In the genomic region with DNA sequence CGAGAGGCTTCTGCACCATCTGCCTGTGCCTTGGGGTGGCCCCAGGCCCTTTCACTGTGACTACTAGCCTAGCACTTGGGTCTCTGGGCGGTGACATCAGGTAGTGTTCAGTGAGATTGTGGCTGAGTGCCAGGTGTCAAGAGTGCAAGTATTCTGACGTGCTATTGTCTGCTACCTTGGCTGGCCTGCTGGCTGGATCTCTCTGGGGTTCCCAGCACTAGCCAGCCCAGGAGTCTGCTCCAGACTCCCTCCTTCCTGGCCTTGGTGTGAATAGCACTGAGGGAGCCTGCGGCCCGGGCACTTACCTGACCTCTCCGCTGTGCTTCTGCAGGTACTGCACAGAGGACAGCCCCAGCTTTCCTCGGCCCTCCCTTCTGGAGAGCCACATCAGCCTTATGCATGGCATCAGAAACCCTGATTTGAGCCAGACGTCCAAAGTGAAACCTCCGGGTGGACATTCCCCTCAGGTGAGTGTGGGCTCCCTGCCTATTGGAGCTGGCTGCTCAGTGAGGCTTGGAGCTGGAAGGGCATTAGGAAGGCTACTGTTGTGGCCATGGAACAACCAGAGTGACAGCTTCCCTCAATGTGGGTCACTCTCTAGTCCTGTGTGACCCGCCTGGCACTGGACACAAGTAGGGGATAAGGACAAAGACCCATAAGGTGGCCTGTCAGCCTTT, we compare ENCODE assay signal across 16 cellular contexts.
"Had no signal": no experiment of that assay in that cellular context is flagged by ENCODE, and none has a peak within 500 bp of the region (broad histone marks: within the 10 kb centered on the region; RNA-seq: fewer than 3 reads in every experiment).

No MANE protein-coding gene starts in this region.

- ATAC-seq: activated CD4-positive, CD25-positive, alpha-beta regulatory T cell treated with anti-CD3 and anti-CD28 coated beads, Interleukin-2, amount 50 U/mL, for 24 hours; SK-N-SH treated with all-trans-retinoic acid at 6 μM for 48 hours; stimulated activated memory B cell treated with anti-CD40 and anti-IgM and Interleukin-4, amounts not matched to agents 10 μg/mL and 1 μg/mL and 100 μg/mL, for 72 hours had no signal

- H3K4me1 ChIP-seq: adrenal gland, prostate gland, thyroid gland had no signal

- H3K27ac ChIP-seq: adrenal gland, cardiac muscle cell, esophagus squamous epithelium, prostate gland, thyroid gland had no signal

- DNase-seq: activated effector memory CD4-positive, alpha-beta T cell treated with Interleukin-2 at 50 U/mL for 16 hours; activated T-cell treated with anti-CD3 and anti-CD28 coated beads, Interleukin-2, amount 50 U/mL, for 1 hour; esophagus squamous epithelium; glutamatergic neuron; immature natural killer cell; mesenchymal stem cell; stimulated activated CD4-positive, alpha-beta T cell treated with anti-CD3 and anti-CD28 coated beads, Interleukin-2, amount 100 ng/mL, for 48 hours; T-helper 1 cell; T1000; thyroid gland had no signal

- H3K4me3 ChIP-seq: adrenal gland, cardiac muscle cell, esophagus squamous epithelium, prostate gland, thyroid gland had no signal

- H3K9me3 ChIP-seq: adrenal gland, esophagus squamous epithelium, prostate gland, thyroid gland had no signal
